ENCODE assay signal across 17 cellular contexts in the genomic region with DNA sequence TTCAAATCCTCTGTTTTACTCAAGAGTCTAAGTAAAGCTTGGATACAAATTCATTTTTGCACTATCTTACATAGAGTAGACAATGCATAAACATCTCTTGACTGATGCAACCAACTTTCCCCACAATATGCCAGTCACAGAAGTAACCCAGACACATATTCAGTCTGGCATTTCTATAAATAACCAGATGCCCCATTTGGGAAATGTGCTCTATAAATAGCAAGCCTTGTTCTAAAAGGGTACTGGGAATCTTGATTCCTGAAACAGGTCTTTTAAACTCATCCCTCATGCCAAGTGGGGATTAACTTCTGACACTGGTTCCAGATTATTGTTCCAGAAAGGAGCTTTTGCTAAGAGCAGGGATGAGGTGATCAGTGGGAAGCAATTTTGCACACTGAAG.
A peak's percentile ranks its signal among the peaks of the same experiment; 100 is the strongest.
DNase-seq lines count a peak whose midpoint lies in the region; ATAC-seq and TF ChIP-seq lines count a peak whose summit lies in the region.
"Had no signal": no experiment of that assay in that cellular context is flagged by ENCODE, and none has a peak within 500 bp of the region (broad histone marks: within the 10 kb centered on the region; RNA-seq: fewer than 3 reads in every experiment).

No MANE protein-coding gene starts in this region.

- H3K27me3 ChIP-seq in heart left ventricle: no peaks in the 10 kb centered on the region
- no peaks in the 10 kb centered on the region for H3K27me3 ChIP-seq in PC-9 (ENCODE audit: insufficient read depth, low read depth)
- no peaks in the 10 kb centered on the region for H3K27me3 ChIP-seq in brain microvascular endothelial cell (replicated peaks)
- H3K27me3 ChIP-seq in prostate gland (replicated peaks; ENCODE audit: insufficient read depth): no peaks in the 10 kb centered on the region

- H3K4me2 ChIP-seq in PC-9: no peak overlapping the region

- H3K4me3 ChIP-seq in heart left ventricle (no peak overlapping the region), PC-9 (no peak overlapping the region), brain microvascular endothelial cell (ENCODE audit: low read depth, low read length) (no peak overlapping the region), prostate gland (no peak overlapping the region)

- no peaks in the 10 kb centered on the region for H3K9me3 ChIP-seq in heart left ventricle
- no peaks in the 10 kb centered on the region for H3K9me3 ChIP-seq in PC-9 (ENCODE audit: insufficient read depth, low read depth)
- no peaks in the 10 kb centered on the region for H3K9me3 ChIP-seq in prostate gland

- no peaks in the 10 kb centered on the region for H4K20me1 ChIP-seq in PC-9 (ENCODE audit: insufficient read depth)

- H3K79me2 ChIP-seq in PC-9 (ENCODE audit: low read depth): no peaks in the 10 kb centered on the region

- intact Hi-C loops in heart left ventricle (cut with DNase I): no loop called here
- intact Hi-C loops in PC-9 (cut with micrococcal nuclease; ENCODE audit: unreplicated experiment): no loop called here
- intact Hi-C loops in prostate gland (cut with DNase I): no loop called here

- H2AFZ ChIP-seq in PC-9: no peak overlapping the region

- CTCF ChIA-PET in PC-9 (lab: Charles Lee): no interaction called here

- DNase-seq in NCI-H82 (lab: John Stamatoyannopoulos, UW) (peak; percentile 40), NCI-H82 treated with DMSO at 0.1 percent for 48 hours (lab: John Stamatoyannopoulos, UW; ENCODE audit: unreplicated experiment) (no peak), heart left ventricle (no peak), myocyte (ENCODE audit: low read depth) (peak; percentile 77), PC-9 (no peak), brain microvascular endothelial cell (no peak), prostate gland (ENCODE audit: low spot score) (no peak)
- DNase-seq in activated naive CD4-positive, alpha-beta T cell treated with Interleukin-2 at 50 U/mL for 16 hours: no peak
- DNase-seq: AML-193, DMS79 treated with DMSO at 0.1 percent for 48 hours, GOT3, NCI-H1105 treated with DMSO at 0.1 percent for 48 hours, NCI-H1694, NCI-H510A had no signal

- POLR2A ChIA-PET in PC-9 (lab: Charles Lee; ENCODE audit: unreplicated experiment): no interaction called here

- no peak for TF ChIP-seq CTCF in heart left ventricle (IDR thresholded peaks at IDR 0.05)
- no peak for TF ChIP-seq CTCF in PC-9 (conservative IDR thresholded peaks at IDR 0.05)
- no peak for TF ChIP-seq CTCF in brain microvascular endothelial cell (IDR thresholded peaks at IDR 0.05; ENCODE audit: low read depth, low read length, missing control alignments)
- no peak for TF ChIP-seq CTCF in prostate gland (IDR thresholded peaks at IDR 0.05)

- H3K9me2 ChIP-seq in PC-9 (ENCODE audit: insufficient read depth): 0 out of 2 replicates have a peak, but pooled peaks cover 4% of the 10 kb centered on the region

- no peaks in the 10 kb centered on the region for H3F3A ChIP-seq in PC-9 (ENCODE audit: insufficient read depth, low read depth)

- H3K27ac ChIP-seq in heart left ventricle (peak overlapping the region; percentile 8 to 86 (median 60)), PC-9 (no peak overlapping the region), brain microvascular endothelial cell (no peak overlapping the region), prostate gland (no peak overlapping the region)
- H3K27ac ChIP-seq: 22Rv1 had no signal

- BruUV-seq in PC-9 (replicated peaks; lab: Mats Ljungman, UMichigan): no TSS peak

- peak; percentile 94 to 98 (median 95) for ATAC-seq in heart left ventricle
- ATAC-seq: HCT116, Panc1 had no signal

- in situ Hi-C loops in brain microvascular endothelial cell (cut with HindIII; ENCODE audit: low pct_ligation_motif_present, low sequenced_read_pairs): no loop called here

- H3K4me1 ChIP-seq in heart left ventricle (peaks cover 0 to 15% (median 2%) of the 10 kb centered on the region in 12 donors), PC-9 (replicated peaks; ENCODE audit: insufficient read depth) (no peaks in the 10 kb centered on the region), prostate gland (replicated peaks) (no peaks in the 10 kb centered on the region)

- no peak for TF ChIP-seq POLR2A in heart left ventricle (IDR thresholded peaks at IDR 0.05)
- no peak for TF ChIP-seq POLR2A in prostate gland (IDR thresholded peaks at IDR 0.05)

- H3K36me3 ChIP-seq in heart left ventricle: no peaks in the 10 kb centered on the region
- no peaks in the 10 kb centered on the region for H3K36me3 ChIP-seq in PC-9 (ENCODE audit: low read depth)
- H3K36me3 ChIP-seq in brain microvascular endothelial cell (replicated peaks): no peaks in the 10 kb centered on the region
- no peaks in the 10 kb centered on the region for H3K36me3 ChIP-seq in prostate gland

Comparison
In these comparisons a context has a peak if more than half of its experiments do, and no peak if none do; other contexts are left out.
1. DNase-seq: peak in NCI-H82 (single experiment) and myocyte (single experiment); none in NCI-H82 treated with DMSO at 0.1 percent for 48 hours (single experiment), heart left ventricle (0 of 5), PC-9 (0 of 2), brain microvascular endothelial cell (single experiment), activated naive CD4-positive, alpha-beta T cell treated with Interleukin-2 at 50 U/mL for 16 hours (single experiment) and prostate gland (single experiment).
2. H3K27ac ChIP-seq: peak in heart left ventricle (12 of 12); none in PC-9 (single experiment), brain microvascular endothelial cell (single experiment) and prostate gland (0 of 2).